8 cellular contexts compared by ENCODE assay signal in genomic region chr16:29825145-29826044, GRCh38. TPM values are rescaled to one million over a fixed set of nuclear protein-coding genes. Genes with fewer than 3 reads are reported as not detected.
DNase-seq lines count a peak whose midpoint lies in the region; ATAC-seq and TF ChIP-seq lines count a peak whose summit lies in the region.

No MANE protein-coding gene starts in this region.

- H3K27ac ChIP-seq in CD4-positive, alpha-beta memory T cell (ENCODE audit: low read depth, low read length), result peak overlapping the region; percentile 3

- H3K4me3 Mint-ChIP-seq in CD4-positive, alpha-beta memory T cell, result peak overlapping the region; percentile 63 to 89 (median 81)
- peak overlapping the region; percentile 61 for H3K4me3 Mint-ChIP-seq in activated naive CD4-positive, alpha-beta T cell treated with anti-CD3 and anti-CD28 coated beads, Interleukin-2, amount 50 U/mL, for 24 hours
- peak overlapping the region; percentile 69 for H3K4me3 Mint-ChIP-seq in glutamatergic neuron (ENCODE audit: unreplicated experiment)

- no peaks in the 10 kb centered on the region for H3K27me3 Mint-ChIP-seq in CD4-positive, alpha-beta memory T cell
- H3K27me3 Mint-ChIP-seq in activated naive CD4-positive, alpha-beta T cell treated with anti-CD3 and anti-CD28 coated beads, Interleukin-2, amount 50 U/mL, for 24 hours, result no peaks in the 10 kb centered on the region
- H3K27me3 Mint-ChIP-seq in glutamatergic neuron (ENCODE audit: unreplicated experiment), result peaks cover 12% of the 10 kb centered on the region

- peaks cover 12 to 19% of the 10 kb centered on the region in 2 donors for H3K36me3 Mint-ChIP-seq in CD4-positive, alpha-beta memory T cell
- peaks cover 2% of the 10 kb centered on the region for H3K36me3 Mint-ChIP-seq in activated naive CD4-positive, alpha-beta T cell treated with anti-CD3 and anti-CD28 coated beads, Interleukin-2, amount 50 U/mL, for 24 hours
- H3K36me3 Mint-ChIP-seq in glutamatergic neuron (ENCODE audit: unreplicated experiment), result no peaks in the 10 kb centered on the region

- DNase-seq in CD4-positive, alpha-beta memory T cell, result peak; percentile 26 to 57 (median 29)
- DNase-seq in MG63 (peak; percentile 97), glutamatergic neuron (peak; percentile 84), renal cortical epithelial cell (ENCODE audit: low read depth) (peak; percentile 61), NOMO-1 treated with dmso at 0.1 percent for 144 hours (lab: John Stamatoyannopoulos, UW; ENCODE audit: unreplicated experiment) (no peak), DMS79 treated with DMSO at 0.1 percent for 48 hours (lab: John Stamatoyannopoulos, UW) (no peak)

- H3K4me1 Mint-ChIP-seq in CD4-positive, alpha-beta memory T cell, result peaks cover 24 to 92% (median 55%) of the 10 kb centered on the region in 4 donors
- H3K4me1 Mint-ChIP-seq in activated naive CD4-positive, alpha-beta T cell treated with anti-CD3 and anti-CD28 coated beads, Interleukin-2, amount 50 U/mL, for 24 hours, result peaks cover 70% of the 10 kb centered on the region
- H3K4me1 Mint-ChIP-seq in glutamatergic neuron (ENCODE audit: low read depth, unreplicated experiment), result peaks cover 27% of the 10 kb centered on the region

- peaks cover 92% of the 10 kb centered on the region for H3K4me1 ChIP-seq in CD4-positive, alpha-beta memory T cell (ENCODE audit: insufficient read depth, low read length)

- H3K27me3 ChIP-seq in CD4-positive, alpha-beta memory T cell (ENCODE audit: insufficient read depth, low read length), result no peaks in the 10 kb centered on the region
- no peaks in the 10 kb centered on the region for H3K27me3 ChIP-seq in MG63

- POLR2A ChIA-PET in CD4-positive, alpha-beta memory T cell (lab: Charles Lee; ENCODE audit: partially characterized antibody), result interaction anchor here (0.6 to 14.2 kb wide), 10 partner anchors 7 to 240 kb away, joined by 3 to 477 read pairs (median 4); partner anchors contain the start of genes ALDOA, KIF22, MAZ and PAGR1

- no peak for TF ChIP-seq CTCF in glutamatergic neuron (IDR thresholded peaks at IDR 0.05; ENCODE audit: partially characterized antibody, unreplicated experiment)

- CTCF ChIA-PET in CD4-positive, alpha-beta memory T cell (lab: Charles Lee; ENCODE audit: partially characterized antibody), result interaction anchor here (0.7 to 7.1 kb wide), 7 partner anchors 8 to 615 kb away, joined by 3 to 71 read pairs (median 3); partner anchors contain the start of genes KIF22 and PAGR1

- H3K36me3 ChIP-seq in CD4-positive, alpha-beta memory T cell (ENCODE audit: insufficient read depth, low read length), result peaks cover 5% of the 10 kb centered on the region
- H3K36me3 ChIP-seq in MG63, result peaks cover 23% of the 10 kb centered on the region

- H3K9me3 Mint-ChIP-seq in CD4-positive, alpha-beta memory T cell, result no peaks in the 10 kb centered on the region
- H3K9me3 Mint-ChIP-seq in activated naive CD4-positive, alpha-beta T cell treated with anti-CD3 and anti-CD28 coated beads, Interleukin-2, amount 50 U/mL, for 24 hours, result no peaks in the 10 kb centered on the region
- H3K9me3 Mint-ChIP-seq in glutamatergic neuron (ENCODE audit: unreplicated experiment), result peaks cover 11% of the 10 kb centered on the region

- ATAC-seq in HG03108 (IDR thresholded peaks at IDR 0.05; ENCODE audit: unreplicated experiment), result no peak

- peak overlapping the region; percentile 80 to 95 (median 90) for H3K27ac Mint-ChIP-seq in CD4-positive, alpha-beta memory T cell
- H3K27ac Mint-ChIP-seq in activated naive CD4-positive, alpha-beta T cell treated with anti-CD3 and anti-CD28 coated beads, Interleukin-2, amount 50 U/mL, for 24 hours, result peak overlapping the region; percentile 83
- H3K27ac Mint-ChIP-seq in glutamatergic neuron (ENCODE audit: unreplicated experiment), result peak overlapping the region; percentile 99

- intact Hi-C loops in CD4-positive, alpha-beta memory T cell (cut with micrococcal nuclease), result no loop called here

- no peaks in the 10 kb centered on the region for H3K9me3 ChIP-seq in CD4-positive, alpha-beta memory T cell (ENCODE audit: control insufficient read depth in 1 of 2, low read length in 2 of 2)
- no peaks in the 10 kb centered on the region for H3K9me3 ChIP-seq in MG63

- peak overlapping the region in 1 of 2 donors; percentile 25 for H3K4me3 ChIP-seq in CD4-positive, alpha-beta memory T cell (ENCODE audit: low read length in 2 of 2)
- peak overlapping the region; percentile 26 for H3K4me3 ChIP-seq in MG63

RNA-seq across cellular contexts. Expression of gene MVP, which starts 5.1 kb away (rescaled TPM):
- 100 to 1,000 TPM; 145 to 146 TPM for total RNA-seq in CD4-positive, alpha-beta memory T cell
- 100 to 1,000 TPM; 172 to 187 TPM for polyA plus RNA-seq in CD4-positive, alpha-beta memory T cell
- 77.1 and 147 TPM in 2 replicates for total RNA-seq in MG63 (2014; rRNA removed; shearing (Covaris generic); ENCODE audit: low replicate concordance)
- total RNA-seq in glutamatergic neuron (ENCODE audit: unreplicated experiment) (82.7 TPM), renal cortical epithelial cell (431 and 491 TPM in 2 replicates)

RNA-seq across cellular contexts. Expression of gene PAGR1, which starts 9.4 kb away (rescaled TPM):
- total RNA-seq in CD4-positive, alpha-beta memory T cell, result 10 to 100 TPM; 43.7 to 44.9 TPM
- polyA plus RNA-seq in CD4-positive, alpha-beta memory T cell, result 10 to 100 TPM; 46.0 to 51.1 TPM
- total RNA-seq in MG63 (2014; rRNA removed; shearing (Covaris generic); ENCODE audit: low replicate concordance), result 90.0 and 113 TPM in 2 replicates
- total RNA-seq in glutamatergic neuron (ENCODE audit: unreplicated experiment), result 110 TPM
- 17.7 and 19.6 TPM in 2 replicates for total RNA-seq in renal cortical epithelial cell

RNA-seq across cellular contexts. Expression of gene PRRT2, which starts 13.4 kb away (rescaled TPM):
- 1 to 10 TPM; 6.3 to 6.9 TPM for total RNA-seq in CD4-positive, alpha-beta memory T cell
- polyA plus RNA-seq in CD4-positive, alpha-beta memory T cell, result under 1 TPM; 0.20 to 0.37 TPM
- not detected in 2 replicates for total RNA-seq in MG63 (2014; rRNA removed; shearing (Covaris generic); ENCODE audit: low replicate concordance)
- total RNA-seq in glutamatergic neuron (ENCODE audit: unreplicated experiment) (91.0 TPM), renal cortical epithelial cell (0.25 and 0.35 TPM in 2 replicates)

RNA-seq across cellular contexts. Expression of gene MAZ, which starts 19.1 kb away (rescaled TPM):
- total RNA-seq in CD4-positive, alpha-beta memory T cell, result 100 to 1,000 TPM; 258 to 264 TPM
- polyA plus RNA-seq in CD4-positive, alpha-beta memory T cell, result 10 to 100 TPM; 40.3 to 69.1 TPM
- total RNA-seq in MG63 (2014; rRNA removed; shearing (Covaris generic); ENCODE audit: low replicate concordance), result 331 and 420 TPM in 2 replicates
- total RNA-seq in glutamatergic neuron (ENCODE audit: unreplicated experiment), result 369 TPM
- total RNA-seq in renal cortical epithelial cell, result 159 and 161 TPM in 2 replicates

RNA-seq across cellular contexts. Expression of gene KIF22, which starts 34.8 kb away (rescaled TPM):
- total RNA-seq in CD4-positive, alpha-beta memory T cell, result 10 to 100 TPM; 89.4 to 98.6 TPM
- 10 to 100 TPM; 35.7 to 54.2 TPM for polyA plus RNA-seq in CD4-positive, alpha-beta memory T cell
- 74.9 and 134 TPM in 2 replicates for total RNA-seq in MG63 (2014; rRNA removed; shearing (Covaris generic); ENCODE audit: low replicate concordance)
- 31.9 TPM for total RNA-seq in glutamatergic neuron (ENCODE audit: unreplicated experiment)
- total RNA-seq in renal cortical epithelial cell, result 14.0 and 29.5 TPM in 2 replicates

Comparison
In these comparisons a context has a peak if more than half of its experiments do, and no peak if none do; other contexts are left out.
1. DNase-seq: peak in CD4-positive, alpha-beta memory T cell (5 of 5), MG63 (single experiment), glutamatergic neuron (single experiment) and renal cortical epithelial cell (single experiment); none in NOMO-1 treated with dmso at 0.1 percent for 144 hours (single experiment) and DMS79 treated with DMSO at 0.1 percent for 48 hours (single experiment).
2. RNA of gene PRRT2, which starts 13.4 kb away (total RNA-seq): 91.0 TPM in glutamatergic neuron (single experiment); 6.3 to 6.9 TPM in CD4-positive, alpha-beta memory T cell, 0.25 to 0.35 TPM in renal cortical epithelial cell and not detected in MG63; every median in the first group is over 10 times any median in the second.
3. Peak in every context shown above with its lines, with median percentiles within 50 percentile points of each other: H3K27ac Mint-ChIP-seq and H3K4me3 Mint-ChIP-seq.